1 cellular context compared by ENCODE assay signal in genomic region chr17:8855477-8856204, GRCh38.
A peak's percentile ranks its signal among the peaks of the same experiment; 100 is the strongest.
TF ChIP-seq lines count a peak whose summit lies in the region.

No MANE protein-coding gene starts in this region.

TF ChIP-seq in GM12878, 131 proteins besides CTCF, POLR2A, EP300 and RAD21 (continued from another document and continues in another):
- TF ChIP-seq, protein P1, sequence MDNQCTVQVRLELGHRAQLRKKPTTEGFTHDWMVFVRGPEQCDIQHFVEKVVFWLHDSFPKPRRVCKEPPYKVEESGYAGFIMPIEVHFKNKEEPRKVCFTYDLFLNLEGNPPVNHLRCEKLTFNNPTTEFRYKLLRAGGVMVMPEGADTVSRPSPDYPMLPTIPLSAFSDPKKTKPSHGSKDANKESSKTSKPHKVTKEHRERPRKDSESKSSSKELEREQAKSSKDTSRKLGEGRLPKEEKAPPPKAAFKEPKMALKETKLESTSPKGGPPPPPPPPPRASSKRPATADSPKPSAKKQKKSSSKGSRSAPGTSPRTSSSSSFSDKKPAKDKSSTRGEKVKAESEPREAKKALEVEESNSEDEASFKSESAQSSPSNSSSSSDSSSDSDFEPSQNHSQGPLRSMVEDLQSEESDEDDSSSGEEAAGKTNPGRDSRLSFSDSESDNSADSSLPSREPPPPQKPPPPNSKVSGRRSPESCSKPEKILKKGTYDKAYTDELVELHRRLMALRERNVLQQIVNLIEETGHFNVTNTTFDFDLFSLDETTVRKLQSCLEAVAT (IDR thresholded peaks at IDR 0.05) = 0 out of 2 replicates have a peak, but pooled peaks have one; percentile 8
- 0 out of 2 replicates have a peak, but pooled peaks have one; percentile 30 for TF ChIP-seq STAT3 (IDR thresholded peaks at IDR 0.05; ENCODE audit: low read depth, low read length)
- peak; percentile 76 for TF ChIP-seq RUNX3 (IDR thresholded peaks at IDR 0.05; ENCODE audit: low read length)
- no peak for TF ChIP-seq ZNF274 (IDR thresholded peaks at IDR 0.05; ENCODE audit: insufficient read depth, insufficient read length)
- TF ChIP-seq RFX5 (IDR thresholded peaks at IDR 0.05; ENCODE audit: low read depth, low read length) = no peak
- peak; percentile 73 for TF ChIP-seq SPI1 (IDR thresholded peaks at IDR 0.05; ENCODE audit: borderline replicate concordance, insufficient read depth, low read depth, low read length)
- 0 out of 2 replicates have a peak, but pooled peaks have one; percentile 29 for TF ChIP-seq TAF1 (IDR thresholded peaks at IDR 0.05; ENCODE audit: borderline replicate concordance, low read depth, low read length)
- TF ChIP-seq, protein P2, sequence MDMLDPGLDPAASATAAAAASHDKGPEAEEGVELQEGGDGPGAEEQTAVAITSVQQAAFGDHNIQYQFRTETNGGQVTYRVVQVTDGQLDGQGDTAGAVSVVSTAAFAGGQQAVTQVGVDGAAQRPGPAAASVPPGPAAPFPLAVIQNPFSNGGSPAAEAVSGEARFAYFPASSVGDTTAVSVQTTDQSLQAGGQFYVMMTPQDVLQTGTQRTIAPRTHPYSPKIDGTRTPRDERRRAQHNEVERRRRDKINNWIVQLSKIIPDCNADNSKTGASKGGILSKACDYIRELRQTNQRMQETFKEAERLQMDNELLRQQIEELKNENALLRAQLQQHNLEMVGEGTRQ (IDR thresholded peaks at IDR 0.05; ENCODE audit: borderline replicate concordance, low read depth, low read length) = no peak
- no peak for TF ChIP-seq SREBF2 (IDR thresholded peaks at IDR 0.05; ENCODE audit: low read length)
- TF ChIP-seq HDGF (IDR thresholded peaks at IDR 0.05) = no peak
- peak; percentile 96 for TF ChIP-seq MEF2B (IDR thresholded peaks at IDR 0.05; ENCODE audit: partially characterized antibody, poor library complexity, severe bottlenecking)
- peak; percentile 96 for TF ChIP-seq GATAD2B (conservative IDR thresholded peaks at IDR 0.05; ENCODE audit: low read depth)
- no peak for TF ChIP-seq NR2C1 (IDR thresholded peaks at IDR 0.05)
- no peak for TF ChIP-seq IRF5 (IDR thresholded peaks at IDR 0.05; ENCODE audit: borderline replicate concordance)
- TF ChIP-seq ZBTB40 (IDR thresholded peaks at IDR 0.05; ENCODE audit: borderline replicate concordance) = no peak
- TF ChIP-seq POLR2AphosphoS2 (IDR thresholded peaks at IDR 0.05; ENCODE audit: low read depth, low read length) = peak; percentile 77; the same call in 1 of the 2 replicates
- TF ChIP-seq TCF3 (IDR thresholded peaks at IDR 0.05; ENCODE audit: borderline replicate concordance, insufficient read depth, low read depth, low read length) = peak; percentile 77
- TF ChIP-seq SMAD1 (IDR thresholded peaks at IDR 0.05; ENCODE audit: low read depth, partially characterized antibody) = no peak
- TF ChIP-seq, protein P3, sequence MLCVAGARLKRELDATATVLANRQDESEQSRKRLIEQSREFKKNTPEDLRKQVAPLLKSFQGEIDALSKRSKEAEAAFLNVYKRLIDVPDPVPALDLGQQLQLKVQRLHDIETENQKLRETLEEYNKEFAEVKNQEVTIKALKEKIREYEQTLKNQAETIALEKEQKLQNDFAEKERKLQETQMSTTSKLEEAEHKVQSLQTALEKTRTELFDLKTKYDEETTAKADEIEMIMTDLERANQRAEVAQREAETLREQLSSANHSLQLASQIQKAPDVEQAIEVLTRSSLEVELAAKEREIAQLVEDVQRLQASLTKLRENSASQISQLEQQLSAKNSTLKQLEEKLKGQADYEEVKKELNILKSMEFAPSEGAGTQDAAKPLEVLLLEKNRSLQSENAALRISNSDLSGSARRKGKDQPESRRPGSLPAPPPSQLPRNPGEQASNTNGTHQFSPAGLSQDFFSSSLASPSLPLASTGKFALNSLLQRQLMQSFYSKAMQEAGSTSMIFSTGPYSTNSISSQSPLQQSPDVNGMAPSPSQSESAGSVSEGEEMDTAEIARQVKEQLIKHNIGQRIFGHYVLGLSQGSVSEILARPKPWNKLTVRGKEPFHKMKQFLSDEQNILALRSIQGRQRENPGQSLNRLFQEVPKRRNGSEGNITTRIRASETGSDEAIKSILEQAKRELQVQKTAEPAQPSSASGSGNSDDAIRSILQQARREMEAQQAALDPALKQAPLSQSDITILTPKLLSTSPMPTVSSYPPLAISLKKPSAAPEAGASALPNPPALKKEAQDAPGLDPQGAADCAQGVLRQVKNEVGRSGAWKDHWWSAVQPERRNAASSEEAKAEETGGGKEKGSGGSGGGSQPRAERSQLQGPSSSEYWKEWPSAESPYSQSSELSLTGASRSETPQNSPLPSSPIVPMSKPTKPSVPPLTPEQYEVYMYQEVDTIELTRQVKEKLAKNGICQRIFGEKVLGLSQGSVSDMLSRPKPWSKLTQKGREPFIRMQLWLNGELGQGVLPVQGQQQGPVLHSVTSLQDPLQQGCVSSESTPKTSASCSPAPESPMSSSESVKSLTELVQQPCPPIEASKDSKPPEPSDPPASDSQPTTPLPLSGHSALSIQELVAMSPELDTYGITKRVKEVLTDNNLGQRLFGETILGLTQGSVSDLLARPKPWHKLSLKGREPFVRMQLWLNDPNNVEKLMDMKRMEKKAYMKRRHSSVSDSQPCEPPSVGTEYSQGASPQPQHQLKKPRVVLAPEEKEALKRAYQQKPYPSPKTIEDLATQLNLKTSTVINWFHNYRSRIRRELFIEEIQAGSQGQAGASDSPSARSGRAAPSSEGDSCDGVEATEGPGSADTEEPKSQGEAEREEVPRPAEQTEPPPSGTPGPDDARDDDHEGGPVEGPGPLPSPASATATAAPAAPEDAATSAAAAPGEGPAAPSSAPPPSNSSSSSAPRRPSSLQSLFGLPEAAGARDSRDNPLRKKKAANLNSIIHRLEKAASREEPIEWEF (IDR thresholded peaks at IDR 0.05; ENCODE audit: insufficient replicate concordance, low read depth, low read length) = peak; percentile 43
- TF ChIP-seq YY1 (IDR thresholded peaks at IDR 0.05; ENCODE audit: low read depth, low read length) = no peak
- TF ChIP-seq, protein P4, sequence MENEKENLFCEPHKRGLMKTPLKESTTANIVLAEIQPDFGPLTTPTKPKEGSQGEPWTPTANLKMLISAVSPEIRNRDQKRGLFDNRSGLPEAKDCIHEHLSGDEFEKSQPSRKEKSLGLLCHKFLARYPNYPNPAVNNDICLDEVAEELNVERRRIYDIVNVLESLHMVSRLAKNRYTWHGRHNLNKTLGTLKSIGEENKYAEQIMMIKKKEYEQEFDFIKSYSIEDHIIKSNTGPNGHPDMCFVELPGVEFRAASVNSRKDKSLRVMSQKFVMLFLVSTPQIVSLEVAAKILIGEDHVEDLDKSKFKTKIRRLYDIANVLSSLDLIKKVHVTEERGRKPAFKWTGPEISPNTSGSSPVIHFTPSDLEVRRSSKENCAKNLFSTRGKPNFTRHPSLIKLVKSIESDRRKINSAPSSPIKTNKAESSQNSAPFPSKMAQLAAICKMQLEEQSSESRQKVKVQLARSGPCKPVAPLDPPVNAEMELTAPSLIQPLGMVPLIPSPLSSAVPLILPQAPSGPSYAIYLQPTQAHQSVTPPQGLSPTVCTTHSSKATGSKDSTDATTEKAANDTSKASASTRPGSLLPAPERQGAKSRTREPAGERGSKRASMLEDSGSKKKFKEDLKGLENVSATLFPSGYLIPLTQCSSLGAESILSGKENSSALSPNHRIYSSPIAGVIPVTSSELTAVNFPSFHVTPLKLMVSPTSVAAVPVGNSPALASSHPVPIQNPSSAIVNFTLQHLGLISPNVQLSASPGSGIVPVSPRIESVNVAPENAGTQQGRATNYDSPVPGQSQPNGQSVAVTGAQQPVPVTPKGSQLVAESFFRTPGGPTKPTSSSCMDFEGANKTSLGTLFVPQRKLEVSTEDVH (IDR thresholded peaks at IDR 0.05; ENCODE audit: low read depth, partially characterized antibody) = no peak
- no peak; the same call in none of the 2 replicates for TF ChIP-seq ZBED1 (IDR thresholded peaks at IDR 0.05; ENCODE audit: borderline replicate concordance)
- TF ChIP-seq KLF5 (IDR thresholded peaks at IDR 0.05; ENCODE audit: partially characterized antibody) = peak; percentile 72
- no peak for TF ChIP-seq ELK1 (IDR thresholded peaks at IDR 0.05; ENCODE audit: low read depth, low read length)
- TF ChIP-seq BACH1 (IDR thresholded peaks at IDR 0.05; ENCODE audit: borderline replicate concordance) = peak; percentile 95
- no peak for TF ChIP-seq WRNIP1 (IDR thresholded peaks at IDR 0.05; ENCODE audit: borderline replicate concordance, low read depth, low read length)
- no peak for TF ChIP-seq SIX5 (IDR thresholded peaks at IDR 0.05; ENCODE audit: low read depth, low read length, severe bottlenecking)
- TF ChIP-seq, protein P5, sequence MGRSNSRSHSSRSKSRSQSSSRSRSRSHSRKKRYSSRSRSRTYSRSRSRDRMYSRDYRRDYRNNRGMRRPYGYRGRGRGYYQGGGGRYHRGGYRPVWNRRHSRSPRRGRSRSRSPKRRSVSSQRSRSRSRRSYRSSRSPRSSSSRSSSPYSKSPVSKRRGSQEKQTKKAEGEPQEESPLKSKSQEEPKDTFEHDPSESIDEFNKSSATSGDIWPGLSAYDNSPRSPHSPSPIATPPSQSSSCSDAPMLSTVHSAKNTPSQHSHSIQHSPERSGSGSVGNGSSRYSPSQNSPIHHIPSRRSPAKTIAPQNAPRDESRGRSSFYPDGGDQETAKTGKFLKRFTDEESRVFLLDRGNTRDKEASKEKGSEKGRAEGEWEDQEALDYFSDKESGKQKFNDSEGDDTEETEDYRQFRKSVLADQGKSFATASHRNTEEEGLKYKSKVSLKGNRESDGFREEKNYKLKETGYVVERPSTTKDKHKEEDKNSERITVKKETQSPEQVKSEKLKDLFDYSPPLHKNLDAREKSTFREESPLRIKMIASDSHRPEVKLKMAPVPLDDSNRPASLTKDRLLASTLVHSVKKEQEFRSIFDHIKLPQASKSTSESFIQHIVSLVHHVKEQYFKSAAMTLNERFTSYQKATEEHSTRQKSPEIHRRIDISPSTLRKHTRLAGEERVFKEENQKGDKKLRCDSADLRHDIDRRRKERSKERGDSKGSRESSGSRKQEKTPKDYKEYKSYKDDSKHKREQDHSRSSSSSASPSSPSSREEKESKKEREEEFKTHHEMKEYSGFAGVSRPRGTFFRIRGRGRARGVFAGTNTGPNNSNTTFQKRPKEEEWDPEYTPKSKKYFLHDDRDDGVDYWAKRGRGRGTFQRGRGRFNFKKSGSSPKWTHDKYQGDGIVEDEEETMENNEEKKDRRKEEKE (IDR thresholded peaks at IDR 0.05) = no peak
- peak; percentile 98 for TF ChIP-seq MTA3 (IDR thresholded peaks at IDR 0.05; ENCODE audit: borderline replicate concordance, low read length)
- TF ChIP-seq SIN3A (IDR thresholded peaks at IDR 0.05; ENCODE audit: low read depth, low read length) = no peak
- TF ChIP-seq POU2F2 (IDR thresholded peaks at IDR 0.05; ENCODE audit: borderline replicate concordance, low read depth, low read length) = peak; percentile 87; the same call in 2 of the 3 replicates
- TF ChIP-seq BCL11A (IDR thresholded peaks at IDR 0.05; ENCODE audit: low read depth, low read length) = peak; percentile 91
- TF ChIP-seq ZNF384 (IDR thresholded peaks at IDR 0.05; ENCODE audit: borderline replicate concordance, low read depth, low read length) = no peak
- TF ChIP-seq CREB1 (IDR thresholded peaks at IDR 0.05; ENCODE audit: low read depth) = no peak; the same call in 1 of the 2 replicates
- no peak for TF ChIP-seq NFXL1 (IDR thresholded peaks at IDR 0.05; ENCODE audit: borderline replicate concordance)
- 0 out of 2 replicates have a peak, but pooled peaks have one; percentile 67 for TF ChIP-seq SMARCA5 (IDR thresholded peaks at IDR 0.05)
- no peak for TF ChIP-seq FOS (IDR thresholded peaks at IDR 0.05; ENCODE audit: borderline replicate concordance, extremely low read depth, insufficient read length)
- no peak; the same call in 1 of the 2 replicates for TF ChIP-seq PML (IDR thresholded peaks at IDR 0.05; ENCODE audit: low read length)
- TF ChIP-seq KDM1A (IDR thresholded peaks at IDR 0.05; ENCODE audit: borderline replicate concordance) = no peak
- no peak for TF ChIP-seq HDAC2 (IDR thresholded peaks at IDR 0.05)
- no peak for TF ChIP-seq BRCA1 (IDR thresholded peaks at IDR 0.05; ENCODE audit: low read depth, low read length)
- TF ChIP-seq CEBPB (IDR thresholded peaks at IDR 0.05; ENCODE audit: borderline replicate concordance in 1 of 2, low read depth in 2 of 2, low read length in 2 of 2) = peak in 1 of 2 experiments; percentile 17; a peak in 1 of 4 replicates
